In genomic region chr7:44799939-44800338, GRCh38 we compare ENCODE assay signal across 19 cellular contexts. TPM values are rescaled to one million over a fixed set of nuclear protein-coding genes. Genes with fewer than 3 reads are reported as not detected.
DNase-seq lines count a peak whose midpoint lies in the region; ATAC-seq, FAIRE-seq and TF ChIP-seq lines count a peak whose summit lies in the region.
"Had no signal": no experiment of that assay in that cellular context is flagged by ENCODE, and none has a peak within 500 bp of the region (broad histone marks: within the 10 kb centered on the region; RNA-seq: fewer than 3 reads in every experiment).

No MANE protein-coding gene starts in this region.

- WGBS in psoas muscle, 3 donors = 71 to 80% (median 72%) methylated on average over 4 of the region's 4 CpGs

- DNase-seq in activated naive CD4-positive, alpha-beta T cell (lab: John Stamatoyannopoulos, UW) = no peak
- no peak for DNase-seq in T-cell
- DNase-seq in endothelial cell of umbilical vein (ENCODE audit: low read depth, low spot score) = no peak
- no peak for DNase-seq in stimulated activated naive B cell treated with anti-CD40 and anti-IgM and Interleukin-4, amounts not matched to agents 10 μg/mL and 1 μg/mL and 100 μg/mL, for 72 hours
- no peak for DNase-seq in stimulated activated CD4-positive, alpha-beta T cell treated with anti-CD3 and anti-CD28 coated beads, Interleukin-12 subunit alpha, Interleukin-12 subunit beta, amount 100 ng/mL, for 4 hours
- DNase-seq in 8988T = no peak
- no peak for DNase-seq in psoas muscle
- DNase-seq: activated effector memory CD4-positive, alpha-beta T cell treated with anti-CD3 and anti-CD28 coated beads, Interleukin-2, amount 50 U/mL, for 16 hours; AML-193; mesendoderm; NCI-H146; NCI-H524; SHP77; stimulated activated CD4-positive, alpha-beta T cell treated with anti-CD3 and anti-CD28 coated beads, Interleukin-2, amount 100 ng/mL, for 24 hours; stimulated activated naive CD8-positive, alpha-beta T cell treated with anti-CD3 and anti-CD28 coated beads, Interleukin-15, Interleukin-2, amounts not matched to agents 100 U/mL and 50 U/mL, for 24 hours had no signal

- H3K79me2 ChIP-seq in endothelial cell of umbilical vein (ENCODE audit: control insufficient read depth, insufficient read depth, low read length) = peaks cover 50% of the 10 kb centered on the region

- H3K4me1 Mint-ChIP-seq in activated naive CD4-positive, alpha-beta T cell treated with anti-CD3 and anti-CD28 coated beads, Interleukin-2, amount 50 U/mL, for 24 hours = peaks cover 38% of the 10 kb centered on the region
- peaks cover 26 to 45% (median 44%) of the 10 kb centered on the region in 3 donors for H3K4me1 Mint-ChIP-seq in T-cell
- H3K4me1 Mint-ChIP-seq in stimulated activated naive B cell treated with anti-CD40 and anti-IgM and Interleukin-4, amounts not matched to agents 10 μg/mL and 1 μg/mL and 100 μg/mL, for 72 hours = peaks cover 18 to 35% of the 10 kb centered on the region in 2 donors

- H2AFZ ChIP-seq in endothelial cell of umbilical vein (ENCODE audit: low read depth, low read length) = no peak overlapping the region

- FAIRE-seq in endothelial cell of umbilical vein (lab: Jason Lieb, UNC) = no peak
- FAIRE-seq: colon, HTR-8/SVneo had no signal

- H3K4me1 ChIP-seq in endothelial cell of umbilical vein (ENCODE audit: control insufficient read depth, extremely low read depth, insufficient read depth, low read length) = peaks cover 10% of the 10 kb centered on the region
- H3K4me1 ChIP-seq in psoas muscle = peaks cover 11% of the 10 kb centered on the region

- no peaks in the 10 kb centered on the region for H3K9me3 Mint-ChIP-seq in activated naive CD4-positive, alpha-beta T cell treated with anti-CD3 and anti-CD28 coated beads, Interleukin-2, amount 50 U/mL, for 24 hours
- no peaks in the 10 kb centered on the region for H3K9me3 Mint-ChIP-seq in T-cell
- H3K9me3 Mint-ChIP-seq in stimulated activated naive B cell treated with anti-CD40 and anti-IgM and Interleukin-4, amounts not matched to agents 10 μg/mL and 1 μg/mL and 100 μg/mL, for 72 hours = no peaks in the 10 kb centered on the region

- peaks cover 26 to 31% of the 10 kb centered on the region in 2 experiments for H3K36me3 ChIP-seq in endothelial cell of umbilical vein (ENCODE audit: control insufficient read depth in 2 of 2, extremely low read depth in 1 of 2, insufficient read depth in 2 of 2, low read length in 2 of 2)
- H3K36me3 ChIP-seq in psoas muscle (ENCODE audit: insufficient read depth in 1 of 2, low read depth in 1 of 2) = peaks cover 12 to 63% of the 10 kb centered on the region in 2 donors

- POLR2A ChIA-PET in T-cell (lab: Charles Lee) = interaction anchor here (0.6 to 0.7 kb wide), 3 partner anchors 35 to 195 kb away, joined by 8 to 10 read pairs (median 9); no protein-coding TSS in a partner anchor
- POLR2A ChIA-PET in endothelial cell of umbilical vein (lab: Charles Lee) = interaction anchor here (0.7 to 1.0 kb wide), 3 partner anchors 27 to 50 kb away, joined by 3 read pairs; no protein-coding TSS in a partner anchor

- H3K9ac ChIP-seq in endothelial cell of umbilical vein (replicated peaks; ENCODE audit: extremely low read depth, insufficient read depth, low read length) = no peak overlapping the region

- peaks cover 36% of the 10 kb centered on the region for H3K36me3 Mint-ChIP-seq in activated naive CD4-positive, alpha-beta T cell treated with anti-CD3 and anti-CD28 coated beads, Interleukin-2, amount 50 U/mL, for 24 hours
- peaks cover 45% of the 10 kb centered on the region for H3K36me3 Mint-ChIP-seq in T-cell
- H3K36me3 Mint-ChIP-seq in stimulated activated naive B cell treated with anti-CD40 and anti-IgM and Interleukin-4, amounts not matched to agents 10 μg/mL and 1 μg/mL and 100 μg/mL, for 72 hours = peaks cover 41 to 59% of the 10 kb centered on the region in 2 donors

- peaks cover 10% of the 10 kb centered on the region for H4K20me1 ChIP-seq in endothelial cell of umbilical vein (replicated peaks; ENCODE audit: control insufficient read depth, extremely low read depth, insufficient read depth, low read length)

- H3K4me3 ChIP-seq in endothelial cell of umbilical vein (replicated peaks in 1 of 3; ENCODE audit: insufficient read depth in 1 of 3, low read depth in 1 of 3, low read length in 3 of 3) (no peak overlapping the region), psoas muscle (no peak overlapping the region)
- H3K4me3 ChIP-seq: prostate gland had no signal

- no peak overlapping the region for H3K27ac ChIP-seq in endothelial cell of umbilical vein (ENCODE audit: insufficient read depth, low read depth, low read length)
- no peak overlapping the region for H3K27ac ChIP-seq in psoas muscle
- H3K27ac ChIP-seq: prostate gland had no signal

- H3K9me3 ChIP-seq in endothelial cell of umbilical vein (replicated peaks; ENCODE audit: control insufficient read depth, insufficient read depth, low read length) = no peaks in the 10 kb centered on the region
- no peaks in the 10 kb centered on the region for H3K9me3 ChIP-seq in psoas muscle
- H3K9me3 ChIP-seq: prostate gland had no signal

- intact Hi-C loops in endothelial cell of umbilical vein (cut with micrococcal nuclease) = loop anchor here (1.0 kb wide), 1 partner anchor 122 kb away; no protein-coding TSS in a partner anchor
- intact Hi-C loops in psoas muscle (cut with DNase I) = loop anchor here in 1 of 2 donors (5.0 kb wide), 2 partner anchors 193 to 213 kb away; partner anchors contain the start of gene OGDH

- H3K27me3 Mint-ChIP-seq in activated naive CD4-positive, alpha-beta T cell treated with anti-CD3 and anti-CD28 coated beads, Interleukin-2, amount 50 U/mL, for 24 hours = no peaks in the 10 kb centered on the region
- no peaks in the 10 kb centered on the region for H3K27me3 Mint-ChIP-seq in T-cell
- H3K27me3 Mint-ChIP-seq in stimulated activated naive B cell treated with anti-CD40 and anti-IgM and Interleukin-4, amounts not matched to agents 10 μg/mL and 1 μg/mL and 100 μg/mL, for 72 hours = no peaks in the 10 kb centered on the region

- H3K27me3 ChIP-seq in endothelial cell of umbilical vein (ENCODE audit: control insufficient read depth in 2 of 2, insufficient read depth in 2 of 2, low read length in 2 of 2) = no peaks in the 10 kb centered on the region
- H3K27me3 ChIP-seq in psoas muscle (ENCODE audit: insufficient read depth in 3 of 3, low read length in 2 of 3) = no peaks in the 10 kb centered on the region

- H3K9me1 ChIP-seq in endothelial cell of umbilical vein (replicated peaks; ENCODE audit: control insufficient read depth, extremely low read depth, insufficient read depth, low read length) = no peaks in the 10 kb centered on the region

- BruUV-seq in endothelial cell of umbilical vein (replicated peaks; lab: Mats Ljungman, UMichigan) = no TSS peak

- CTCF ChIA-PET in T-cell (lab: Charles Lee) (no interaction called here), endothelial cell of umbilical vein (lab: Charles Lee) (interaction anchor here (0.8 kb wide), 1 partner anchor 47 kb away, joined by 3 read pairs; no protein-coding TSS in a partner anchor)

- dilution Hi-C loops in endothelial cell of umbilical vein (cut with MboI; ENCODE audit: extremely low pct_ligation_motif_present, low sequenced_read_pairs) = no loop called here

- TF ChIP-seq CTCF in endothelial cell of umbilical vein (IDR thresholded peaks at IDR 0.05; ENCODE audit: extremely low read depth in 1 of 2, insufficient read depth in 1 of 2, low read depth in 1 of 2, low read length in 2 of 2) (no peak), psoas muscle (IDR thresholded peaks at IDR 0.05) (no peak)

- ATAC-seq in T-cell (replicated peaks in 1 of 4) = no peak
- no peak for ATAC-seq in stimulated activated naive B cell treated with anti-CD40 and anti-IgM and Interleukin-4, amounts not matched to agents 10 μg/mL and 1 μg/mL and 100 μg/mL, for 72 hours (replicated peaks)
- no peak for ATAC-seq in psoas muscle
- ATAC-seq: stimulated activated naive CD8-positive, alpha-beta T cell treated with anti-CD3 and anti-CD28 coated beads, Interleukin-15, Interleukin-2, amounts not matched to agents 100 U/mL and 50 U/mL, for 24 hours had no signal

- TF ChIP-seq POLR2A in endothelial cell of umbilical vein (IDR thresholded peaks at IDR 0.05; ENCODE audit: low read depth, low read length) = peak; percentile 38

- H3K4me3 Mint-ChIP-seq in activated naive CD4-positive, alpha-beta T cell treated with anti-CD3 and anti-CD28 coated beads, Interleukin-2, amount 50 U/mL, for 24 hours = peak overlapping the region; percentile 62
- peak overlapping the region in 1 of 3 donors; percentile 1 for H3K4me3 Mint-ChIP-seq in T-cell
- no peak overlapping the region for H3K4me3 Mint-ChIP-seq in stimulated activated naive B cell treated with anti-CD40 and anti-IgM and Interleukin-4, amounts not matched to agents 10 μg/mL and 1 μg/mL and 100 μg/mL, for 72 hours

- H3K27ac Mint-ChIP-seq in activated naive CD4-positive, alpha-beta T cell treated with anti-CD3 and anti-CD28 coated beads, Interleukin-2, amount 50 U/mL, for 24 hours = peak overlapping the region; percentile 44
- H3K27ac Mint-ChIP-seq in T-cell = peak overlapping the region; percentile 4 to 16
- H3K27ac Mint-ChIP-seq in stimulated activated naive B cell treated with anti-CD40 and anti-IgM and Interleukin-4, amounts not matched to agents 10 μg/mL and 1 μg/mL and 100 μg/mL, for 72 hours = peak overlapping the region; percentile 20

- peak overlapping the region; percentile 12 for H3K4me2 ChIP-seq in endothelial cell of umbilical vein (ENCODE audit: insufficient read depth, low read length)

RNA-seq across cellular contexts. Expression of gene PPIA, which starts 3.5 kb away (rescaled TPM):
- 100 to 1,000 TPM; 673 to 863 (median 774) TPM for total RNA-seq in T-cell
- 2,542 and 2,602 TPM in 2 replicates for total RNA-seq in endothelial cell of umbilical vein
- polyA plus RNA-seq in endothelial cell of umbilical vein = 4,328 and 5,159 TPM in 2 replicates
- polyA plus RNA-seq in endothelial cell of umbilical vein (2011; cell fraction: cytosol; rRNA removed) = 6,306 and 6,778 TPM in 2 replicates
- 2,365 and 2,568 TPM in 2 replicates for polyA plus RNA-seq in endothelial cell of umbilical vein (2011; cell fraction: nucleus; rRNA removed)
- polyA plus RNA-seq in endothelial cell of umbilical vein (2012) = 2,438 and 3,460 TPM in 2 replicates
- 1,934 and 2,592 TPM in 2 replicates for polyA minus RNA-seq in endothelial cell of umbilical vein
- polyA minus RNA-seq in endothelial cell of umbilical vein (2011; cell fraction: cytosol; rRNA and poly(A)+ RNA removed) = 785 TPM
- 303 and 436 TPM in 2 replicates for polyA minus RNA-seq in endothelial cell of umbilical vein (2011; cell fraction: nucleus; rRNA and poly(A)+ RNA removed)
- total RNA-seq in psoas muscle = 100 to 1,000 TPM; 251 to 725 (median 513) TPM
- 1,000 to 10,000 TPM; 1,071 to 3,448 (median 1,168) TPM for polyA plus RNA-seq in psoas muscle

RNA-seq across cellular contexts. Expression of gene H2AZ2, which starts 47.9 kb away (rescaled TPM):
- total RNA-seq in T-cell (100 to 1,000 TPM; 151 to 177 (median 158) TPM), endothelial cell of umbilical vein (226 and 232 TPM in 2 replicates), psoas muscle (100 to 1,000 TPM; 121 to 155 (median 127) TPM)
- polyA plus RNA-seq in endothelial cell of umbilical vein (192 and 225 TPM in 2 replicates), psoas muscle (100 to 1,000 TPM in 1 of 3 donors, 10 to 100 TPM in 2; 37.1 to 129 (median 66.5) TPM)
- 270 and 309 TPM in 2 replicates for polyA plus RNA-seq in endothelial cell of umbilical vein (2011; cell fraction: cytosol; rRNA removed)
- 101 and 114 TPM in 2 replicates for polyA plus RNA-seq in endothelial cell of umbilical vein (2011; cell fraction: nucleus; rRNA removed)
- polyA plus RNA-seq in endothelial cell of umbilical vein (2012) = 151 and 242 TPM in 2 replicates
- polyA minus RNA-seq in endothelial cell of umbilical vein = 134 and 158 TPM in 2 replicates
- 101 TPM for polyA minus RNA-seq in endothelial cell of umbilical vein (2011; cell fraction: cytosol; rRNA and poly(A)+ RNA removed)
- polyA minus RNA-seq in endothelial cell of umbilical vein (2011; cell fraction: nucleus; rRNA and poly(A)+ RNA removed) = 26.6 and 40.5 TPM in 2 replicates

RNA-seq across cellular contexts. Expression of gene ZMIZ2, which starts 51.3 kb away (rescaled TPM):
- total RNA-seq in T-cell (100 to 1,000 TPM; 112 to 172 (median 145) TPM), endothelial cell of umbilical vein (87.5 and 88.6 TPM in 2 replicates), psoas muscle (10 to 100 TPM; 25.0 to 32.9 (median 28.6) TPM)
- polyA plus RNA-seq in endothelial cell of umbilical vein (30.6 and 37.6 TPM in 2 replicates), psoas muscle (10 to 100 TPM; 11.7 to 16.0 (median 15.3) TPM)
- polyA plus RNA-seq in endothelial cell of umbilical vein (2011; cell fraction: cytosol; rRNA removed) = 11.5 and 13.4 TPM in 2 replicates
- polyA plus RNA-seq in endothelial cell of umbilical vein (2011; cell fraction: nucleus; rRNA removed) = 135 and 170 TPM in 2 replicates
- polyA plus RNA-seq in endothelial cell of umbilical vein (2012) = 40.0 and 70.2 TPM in 2 replicates
- polyA minus RNA-seq in endothelial cell of umbilical vein = 29.5 and 32.5 TPM in 2 replicates
- polyA minus RNA-seq in endothelial cell of umbilical vein (2011; cell fraction: cytosol; rRNA and poly(A)+ RNA removed) = 11.8 TPM
- polyA minus RNA-seq in endothelial cell of umbilical vein (2011; cell fraction: nucleus; rRNA and poly(A)+ RNA removed) = 62.5 and 77.2 TPM in 2 replicates
